24 cellular contexts compared by ENCODE assay signal in the genomic region with DNA sequence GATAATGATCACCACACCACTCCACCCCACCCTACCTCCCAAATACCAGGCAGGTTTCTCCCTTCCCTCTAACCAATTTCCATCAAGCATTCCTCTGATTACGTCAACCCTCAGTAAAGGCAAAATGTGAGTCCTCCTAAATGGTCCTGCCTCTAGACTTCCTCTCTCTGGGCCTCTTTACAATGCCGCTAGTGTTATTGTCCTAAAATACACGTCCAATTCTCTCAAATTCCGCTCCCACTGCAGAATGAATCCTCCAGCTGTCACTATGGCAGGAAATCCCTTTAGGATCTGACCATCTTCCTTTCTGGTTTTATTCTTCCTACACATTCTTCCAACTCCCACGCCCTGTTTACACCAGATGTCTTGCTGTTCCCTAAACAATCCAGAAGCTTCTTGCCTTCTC.
DNase-seq lines count a peak whose midpoint lies in the region; ATAC-seq and TF ChIP-seq lines count a peak whose summit lies in the region.
"Had no signal": no experiment of that assay in that cellular context is flagged by ENCODE, and none has a peak within 500 bp of the region (broad histone marks: within the 10 kb centered on the region; RNA-seq: fewer than 3 reads in every experiment).

No MANE protein-coding gene starts in this region.

- H3K4me3 ChIP-seq in Caco-2 (ENCODE audit: low read depth, low read length) = no peak overlapping the region
- no peak overlapping the region for H3K4me3 ChIP-seq in endodermal cell (ENCODE audit: low read length)
- H3K4me3 ChIP-seq in osteoblast (ENCODE audit: insufficient read depth, low read length) = no peak overlapping the region
- no peak overlapping the region for H3K4me3 ChIP-seq in mammary epithelial cell (replicated peaks in 1 of 3; ENCODE audit: insufficient read depth in 1 of 3, low read depth in 2 of 3, low read length in 3 of 3)
- H3K4me3 ChIP-seq: cardiac muscle cell, dorsolateral prefrontal cortex, MG63 had no signal

- H3K27ac ChIP-seq in endodermal cell (ENCODE audit: low read depth, low read length) (no peak overlapping the region), osteoblast (ENCODE audit: low read depth, low read length) (no peak overlapping the region), mammary epithelial cell (ENCODE audit: insufficient read depth, low read depth, low read length) (no peak overlapping the region)
- H3K27ac ChIP-seq: cardiac muscle cell had no signal

- no peak overlapping the region for H3K4me3 Mint-ChIP-seq in Caco-2 (ENCODE audit: unreplicated experiment)
- no peak overlapping the region for H3K4me3 Mint-ChIP-seq in HFFc6
- no peak overlapping the region for H3K4me3 Mint-ChIP-seq in endodermal cell
- no peak overlapping the region for H3K4me3 Mint-ChIP-seq in activated T-cell treated with anti-CD3 and anti-CD28 coated beads, Interleukin-2, amount 50 U/mL, for 24 hours
- H3K4me3 Mint-ChIP-seq: nephron; stimulated activated naive CD8-positive, alpha-beta T cell treated with anti-CD3 and anti-CD28 coated beads, Interleukin-15, Interleukin-2, amounts not matched to agents 100 ng/mL and 50 ng/mL, for 24 hours had no signal

- intact Hi-C loops in Caco-2 (cut with micrococcal nuclease; ENCODE audit: unreplicated experiment) (no loop called here), mammary epithelial cell (cut with micrococcal nuclease) (no loop called here)

- 89 to 90% methylated on average over 5 of the region's 5 CpGs for WGBS in endodermal cell (ENCODE audit: insufficient coverage in 1 of 2, insufficient read length in 1 of 2), 2 experiments
- 98% methylated on average over 5 of the region's 5 CpGs for WGBS in mammary epithelial cell (ENCODE audit: low coverage, missing lambda C conversion rate)

- H3K9ac ChIP-seq in endodermal cell (ENCODE audit: extremely low read depth, low read length, poor library complexity, severe bottlenecking) (no peak overlapping the region), mammary epithelial cell (ENCODE audit: insufficient read depth, low read length) (no peak overlapping the region)

- POLR2A ChIA-PET in Caco-2 (lab: Charles Lee) = no interaction called here

- dilution Hi-C loops in mammary epithelial cell (cut with HindIII; ENCODE audit: low sequenced_read_pairs) = no loop called here

- H3K4me1 ChIP-seq in Caco-2 (no peaks in the 10 kb centered on the region), endodermal cell (ENCODE audit: control insufficient read depth, insufficient read depth, low read length) (peaks cover 4% of the 10 kb centered on the region), osteoblast (ENCODE audit: insufficient read depth, low read length) (no peaks in the 10 kb centered on the region), mammary epithelial cell (ENCODE audit: insufficient read depth, low read length) (no peaks in the 10 kb centered on the region)

- H3K36me3 Mint-ChIP-seq in Caco-2 (ENCODE audit: insufficient read depth, unreplicated experiment) (peaks cover 32% of the 10 kb centered on the region), HFFc6 (ENCODE audit: low read depth) (peaks cover 12% of the 10 kb centered on the region), endodermal cell (ENCODE audit: low read depth) (peaks cover 34% of the 10 kb centered on the region)
- peaks cover 34% of the 10 kb centered on the region for H3K36me3 Mint-ChIP-seq in activated T-cell treated with anti-CD3 and anti-CD28 coated beads, Interleukin-2, amount 50 U/mL, for 24 hours (ENCODE audit: low read depth)

- no peak overlapping the region for H3K4me2 ChIP-seq in osteoblast (ENCODE audit: insufficient read depth, low read length)
- no peak overlapping the region for H3K4me2 ChIP-seq in mammary epithelial cell (ENCODE audit: insufficient read depth, low read depth, low read length)

- no peaks in the 10 kb centered on the region for H4K20me1 ChIP-seq in osteoblast (ENCODE audit: insufficient read depth, low read length)
- no peaks in the 10 kb centered on the region for H4K20me1 ChIP-seq in mammary epithelial cell (ENCODE audit: insufficient read depth, low read length)

- in situ Hi-C loops in mammary epithelial cell (cut with MboI; ENCODE audit: low sequenced_read_pairs in 2 of 2) = no loop called here

- H3K36me3 ChIP-seq in Caco-2 (ENCODE audit: control insufficient read depth, insufficient read depth, low read length) (peaks cover 2% of the 10 kb centered on the region; the same call in 1 of the 2 replicates), endodermal cell (ENCODE audit: control insufficient read depth, insufficient read depth, low read length) (peaks cover 30% of the 10 kb centered on the region), osteoblast (ENCODE audit: insufficient read depth, low read length) (peaks cover 9% of the 10 kb centered on the region), mammary epithelial cell (ENCODE audit: insufficient read depth, low read length) (peaks cover 6% of the 10 kb centered on the region)

- H2AFZ ChIP-seq in osteoblast (ENCODE audit: low read length) (no peak overlapping the region), mammary epithelial cell (ENCODE audit: low read depth, low read length) (no peak overlapping the region)

- H3K27me3 ChIP-seq in Caco-2 (replicated peaks; ENCODE audit: control insufficient read depth, insufficient read depth, low read length) (no peaks in the 10 kb centered on the region), endodermal cell (ENCODE audit: control insufficient read depth, insufficient read depth, low read length, poor library complexity, severe bottlenecking) (no peaks in the 10 kb centered on the region), osteoblast (ENCODE audit: insufficient read depth, low read length) (no peaks in the 10 kb centered on the region), mammary epithelial cell (ENCODE audit: insufficient read depth, low read length) (no peaks in the 10 kb centered on the region)
- H3K27me3 ChIP-seq: cardiac muscle cell, dorsolateral prefrontal cortex, MG63 had no signal

- ATAC-seq in GM21576 (IDR thresholded peaks at IDR 0.05; ENCODE audit: unreplicated experiment) = no peak

- no peaks in the 10 kb centered on the region for H3K9me3 Mint-ChIP-seq in Caco-2 (ENCODE audit: unreplicated experiment)
- H3K9me3 Mint-ChIP-seq in HFFc6 = no peaks in the 10 kb centered on the region
- no peaks in the 10 kb centered on the region for H3K9me3 Mint-ChIP-seq in endodermal cell
- H3K9me3 Mint-ChIP-seq in activated T-cell treated with anti-CD3 and anti-CD28 coated beads, Interleukin-2, amount 50 U/mL, for 24 hours = no peaks in the 10 kb centered on the region
- H3K9me3 Mint-ChIP-seq: nephron; stimulated activated naive CD8-positive, alpha-beta T cell treated with anti-CD3 and anti-CD28 coated beads, Interleukin-15, Interleukin-2, amounts not matched to agents 100 ng/mL and 50 ng/mL, for 24 hours had no signal

- H3K9me3 ChIP-seq in Caco-2 (no peaks in the 10 kb centered on the region), endodermal cell (ENCODE audit: control insufficient read depth, low read length) (no peaks in the 10 kb centered on the region), osteoblast (ENCODE audit: low read depth, low read length) (no peaks in the 10 kb centered on the region), mammary epithelial cell (replicated peaks; ENCODE audit: insufficient read depth, low read length) (no peaks in the 10 kb centered on the region)
- H3K9me3 ChIP-seq: MG63 had no signal

- CTCF ChIA-PET in Caco-2 (lab: Charles Lee) (no interaction called here), mammary epithelial cell (lab: Charles Lee; ENCODE audit: low non-redundant PET) (interaction anchor here (0.7 kb wide), 1 partner anchor 15 kb away, joined by 3 read pairs; no protein-coding TSS in a partner anchor)

- H3K27me3 Mint-ChIP-seq in Caco-2 (ENCODE audit: insufficient read depth, unreplicated experiment) (no peaks in the 10 kb centered on the region), HFFc6 (ENCODE audit: insufficient read depth) (no peaks in the 10 kb centered on the region), endodermal cell (ENCODE audit: insufficient read depth) (no peaks in the 10 kb centered on the region)
- H3K27me3 Mint-ChIP-seq in activated T-cell treated with anti-CD3 and anti-CD28 coated beads, Interleukin-2, amount 50 U/mL, for 24 hours = no peaks in the 10 kb centered on the region
- H3K27me3 Mint-ChIP-seq: progenitor cell of endocrine pancreas; stimulated activated naive CD8-positive, alpha-beta T cell treated with anti-CD3 and anti-CD28 coated beads, Interleukin-15, Interleukin-2, amounts not matched to agents 100 ng/mL and 50 ng/mL, for 24 hours had no signal

- TF ChIP-seq CTCF in Caco-2 (IDR thresholded peaks at IDR 0.05; ENCODE audit: insufficient read depth in 1 of 2, low read depth in 1 of 2, low read length in 1 of 2, severe bottlenecking in 1 of 2, unreplicated experiment in 1 of 2) (no peak), HFFc6 (IDR thresholded peaks at IDR 0.05) (no peak), endodermal cell (conservative IDR thresholded peaks at IDR 0.05) (no peak), osteoblast (IDR thresholded peaks at IDR 0.05; ENCODE audit: extremely low read depth, low read depth, low read length) (no peak), mammary epithelial cell (conservative IDR thresholded peaks at IDR 0.05 in 1 of 2, IDR thresholded peaks at IDR 0.05 in 1 of 2; ENCODE audit: extremely low read depth in 1 of 2, insufficient read depth in 1 of 2, low read depth in 1 of 2, low read length in 2 of 2) (no peak)

- H3K79me2 ChIP-seq in osteoblast (ENCODE audit: insufficient read depth, low read length) = no peaks in the 10 kb centered on the region
- no peaks in the 10 kb centered on the region for H3K79me2 ChIP-seq in mammary epithelial cell (ENCODE audit: insufficient read depth, low read length)

- DNase-seq in Caco-2 (no peak), HFFc6 (no peak), endodermal cell (no peak), osteoblast (ENCODE audit: insufficient read length, low spot score, missing footprints) (peak; percentile 30), mammary epithelial cell (no peak), NCI-H2029 treated with DMSO at 0.1 percent for 48 hours (lab: John Stamatoyannopoulos, UW) (no peak)
- DNase-seq in activated T-cell treated with anti-CD3 and anti-CD28 coated beads, Interleukin-2, amount 50 U/mL, for 24 hours = no peak
- DNase-seq: activated gamma-delta T cell treated with Interleukin-2 at 50 U/mL for 16 hours; amygdala; COR-L47; dorsolateral prefrontal cortex; foreskin melanocyte; MG63; NCI-H1436; NCI-H2171; NCI-H526; small intestine; stimulated activated CD4-positive, alpha-beta T cell treated with anti-CD3 and anti-CD28 coated beads, Interleukin-2, amount 100 ng/mL, for 48 hours; T1000 had no signal

- H3K4me1 Mint-ChIP-seq in Caco-2 (ENCODE audit: low read depth, unreplicated experiment) (peaks cover 10% of the 10 kb centered on the region), HFFc6 (ENCODE audit: low read depth) (peaks cover 21% of the 10 kb centered on the region), endodermal cell (peaks cover 10% of the 10 kb centered on the region)
- peaks cover 5% of the 10 kb centered on the region for H3K4me1 Mint-ChIP-seq in activated T-cell treated with anti-CD3 and anti-CD28 coated beads, Interleukin-2, amount 50 U/mL, for 24 hours (ENCODE audit: low read depth)

- BruUV-seq in Caco-2 (replicated peaks; lab: Mats Ljungman, UMichigan) = no TSS peak
- BruUV-seq in mammary epithelial cell (replicated peaks; lab: Mats Ljungman, UMichigan) = no TSS peak

- H3K27ac Mint-ChIP-seq in Caco-2 (ENCODE audit: unreplicated experiment) (peak overlapping the region; percentile 17), HFFc6 (peak overlapping the region; percentile 18; the same call in 1 of the 2 replicates), endodermal cell (peak overlapping the region; percentile 19)
- H3K27ac Mint-ChIP-seq in activated T-cell treated with anti-CD3 and anti-CD28 coated beads, Interleukin-2, amount 50 U/mL, for 24 hours = no peak overlapping the region
- H3K27ac Mint-ChIP-seq: nephron; stimulated activated naive CD8-positive, alpha-beta T cell treated with anti-CD3 and anti-CD28 coated beads, Interleukin-15, Interleukin-2, amounts not matched to agents 100 ng/mL and 50 ng/mL, for 24 hours had no signal
